ENCODE assay signal across 28 cellular contexts in genomic region chr1:207470927-207471326, GRCh38. TPM values are rescaled to one million over a fixed set of nuclear protein-coding genes. Genes with fewer than 3 reads are reported as not detected.
A peak's percentile ranks its signal among the peaks of the same experiment; 100 is the strongest.
DNase-seq lines count a peak whose midpoint lies in the region; ATAC-seq and TF ChIP-seq lines count a peak whose summit lies in the region.
"Had no signal": no experiment of that assay in that cellular context is flagged by ENCODE, and none has a peak within 500 bp of the region (broad histone marks: within the 10 kb centered on the region; RNA-seq: fewer than 3 reads in every experiment).

No MANE protein-coding gene starts in this region.

- CTCF ChIA-PET in activated CD8-positive, alpha-beta memory T cell treated with anti-CD3 and anti-CD28 coated beads, Interleukin-2, amount 10 ng/mL, durations not matched to agents 7 days and 5 days (lab: Charles Lee): no interaction called here
- CTCF ChIA-PET in CD4-positive, alpha-beta T cell (lab: Charles Lee): no interaction called here

- no peak overlapping the region for H3K27ac Mint-ChIP-seq in activated CD8-positive, alpha-beta memory T cell treated with anti-CD3 and anti-CD28 coated beads, Interleukin-2, amount 10 ng/mL, durations not matched to agents 7 days and 5 days
- H3K27ac Mint-ChIP-seq in CD4-positive, alpha-beta T cell: peak overlapping the region; percentile 19
- H3K27ac Mint-ChIP-seq in effector memory CD8-positive, alpha-beta T cell: no peak overlapping the region

- no peaks in the 10 kb centered on the region for H3K27me3 ChIP-seq in CD4-positive, alpha-beta T cell (ENCODE audit: control insufficient read depth, insufficient read depth, low read length)
- peaks cover 0 to 20% of the 10 kb centered on the region in 2 donors for H3K27me3 ChIP-seq in left lung
- H3K27me3 ChIP-seq: MG63, testis, vagina had no signal

- no peak for DNase-seq in activated CD8-positive, alpha-beta memory T cell treated with anti-CD3 and anti-CD28 coated beads, Interleukin-2, amount 10 ng/mL, durations not matched to agents 7 days and 5 days
- no peak for DNase-seq in activated CD8-positive, alpha-beta memory T cell treated with anti-CD3 and anti-CD28 coated beads for 24 hours
- peak in 2 of 10 experiments; percentile 6 to 8 for DNase-seq in CD4-positive, alpha-beta T cell
- peak; percentile 8 for DNase-seq in RKO (ENCODE audit: low spot score)
- peak in 1 of 3 experiments; percentile 8 for DNase-seq in effector memory CD8-positive, alpha-beta T cell
- DNase-seq in NCI-H82 treated with DMSO at 0.1 percent for 48 hours (lab: John Stamatoyannopoulos, UW; ENCODE audit: unreplicated experiment): no peak
- no peak for DNase-seq in glomerular visceral epithelial cell (ENCODE audit: extremely low spot score)
- DNase-seq in left lung: no peak
- DNase-seq: activated gamma-delta T cell treated with Interleukin-2 at 50 U/mL for 16 hours, BE2C, Caco-2, DMS79, GOT3, kidney glomerular epithelial cell, MG63, NCI-H1417, NCI-H446 treated with DMSO at 0.1 percent for 48 hours, PC-9, SHP77, T1000, testis had no signal

- no peak overlapping the region for H3K4me3 ChIP-seq in left lung
- H3K4me3 ChIP-seq: A549, GM12878, MG63, PC-9, prostate gland, testis, vagina had no signal

- H3K9me3 ChIP-seq in CD4-positive, alpha-beta T cell (ENCODE audit: control insufficient read depth, low read length): no peaks in the 10 kb centered on the region
- no peaks in the 10 kb centered on the region for H3K9me3 ChIP-seq in left lung
- H3K9me3 ChIP-seq: A549, BE2C, Caco-2, MG63, prostate gland, testis, vagina had no signal

- no peaks in the 10 kb centered on the region for H3K4me1 ChIP-seq in left lung
- H3K4me1 ChIP-seq: A549, BE2C, Caco-2, prostate gland, testis, vagina had no signal

- peak; percentile 74 for ATAC-seq in activated CD8-positive, alpha-beta memory T cell treated with anti-CD3 and anti-CD28 coated beads, Interleukin-2, amount 10 ng/mL, durations not matched to agents 7 days and 5 days
- ATAC-seq in CD4-positive, alpha-beta T cell (ENCODE audit: poor library complexity): peak; percentile 99
- peak; percentile 99 for ATAC-seq in effector memory CD8-positive, alpha-beta T cell (replicated peaks)
- no peak for ATAC-seq in left lung
- ATAC-seq: A549, GM12878 had no signal

- no peak for TF ChIP-seq CTCF in CD4-positive, alpha-beta T cell (IDR thresholded peaks at IDR 0.05)
- TF ChIP-seq CTCF in left lung (IDR thresholded peaks at IDR 0.05): no peak

- no peaks in the 10 kb centered on the region for H3K36me3 Mint-ChIP-seq in activated CD8-positive, alpha-beta memory T cell treated with anti-CD3 and anti-CD28 coated beads, Interleukin-2, amount 10 ng/mL, durations not matched to agents 7 days and 5 days
- no peaks in the 10 kb centered on the region for H3K36me3 Mint-ChIP-seq in CD4-positive, alpha-beta T cell (ENCODE audit: low read depth)
- H3K36me3 Mint-ChIP-seq in effector memory CD8-positive, alpha-beta T cell (ENCODE audit: insufficient read depth): no peaks in the 10 kb centered on the region

- no peak overlapping the region for H3K4me3 Mint-ChIP-seq in activated CD8-positive, alpha-beta memory T cell treated with anti-CD3 and anti-CD28 coated beads, Interleukin-2, amount 10 ng/mL, durations not matched to agents 7 days and 5 days
- no peak overlapping the region for H3K4me3 Mint-ChIP-seq in CD4-positive, alpha-beta T cell
- H3K4me3 Mint-ChIP-seq in effector memory CD8-positive, alpha-beta T cell: no peak overlapping the region

- no peaks in the 10 kb centered on the region for H3K9me3 Mint-ChIP-seq in activated CD8-positive, alpha-beta memory T cell treated with anti-CD3 and anti-CD28 coated beads, Interleukin-2, amount 10 ng/mL, durations not matched to agents 7 days and 5 days (ENCODE audit: low read depth)
- H3K9me3 Mint-ChIP-seq in CD4-positive, alpha-beta T cell: no peaks in the 10 kb centered on the region
- no peaks in the 10 kb centered on the region for H3K9me3 Mint-ChIP-seq in effector memory CD8-positive, alpha-beta T cell

- H3K4me1 Mint-ChIP-seq in activated CD8-positive, alpha-beta memory T cell treated with anti-CD3 and anti-CD28 coated beads, Interleukin-2, amount 10 ng/mL, durations not matched to agents 7 days and 5 days: peaks cover 6% of the 10 kb centered on the region
- H3K4me1 Mint-ChIP-seq in CD4-positive, alpha-beta T cell (ENCODE audit: low read depth): peaks cover 15% of the 10 kb centered on the region
- H3K4me1 Mint-ChIP-seq in effector memory CD8-positive, alpha-beta T cell (ENCODE audit: low read depth in 2 of 2): peaks cover 0 to 6% of the 10 kb centered on the region in 2 donors

- intact Hi-C loops in CD4-positive, alpha-beta T cell (cut with DNase I, micrococcal nuclease): no loop called here
- intact Hi-C loops in left lung (cut with DNase I): no loop called here

- no peak overlapping the region for H3K27ac ChIP-seq in CD4-positive, alpha-beta T cell (ENCODE audit: low read depth, low read length)
- no peak overlapping the region for H3K27ac ChIP-seq in left lung
- H3K27ac ChIP-seq: A549, PC-9, prostate gland, testis, vagina had no signal

- H3K27me3 Mint-ChIP-seq in activated CD8-positive, alpha-beta memory T cell treated with anti-CD3 and anti-CD28 coated beads, Interleukin-2, amount 10 ng/mL, durations not matched to agents 7 days and 5 days: peaks cover 7% of the 10 kb centered on the region
- peaks cover 18% of the 10 kb centered on the region for H3K27me3 Mint-ChIP-seq in CD4-positive, alpha-beta T cell
- H3K27me3 Mint-ChIP-seq in effector memory CD8-positive, alpha-beta T cell: peaks cover 67% of the 10 kb centered on the region in 2 donors

- no peaks in the 10 kb centered on the region for H3K36me3 ChIP-seq in left lung
- H3K36me3 ChIP-seq: BE2C, MG63, prostate gland, vagina had no signal

- POLR2A ChIA-PET in CD4-positive, alpha-beta T cell (lab: Charles Lee): interaction anchor here (0.7 to 1.5 kb wide), 2 partner anchors 10 to 11 kb away, joined by 3 to 4 read pairs; no protein-coding TSS in a partner anchor

RNA-seq across cellular contexts. Expression of gene CR2, which starts 16.8 kb away (rescaled TPM):
- total RNA-seq in activated CD8-positive, alpha-beta memory T cell treated with anti-CD3 and anti-CD28 coated beads, Interleukin-2, amount 10 ng/mL, durations not matched to agents 7 days and 5 days: not detected
- total RNA-seq in CD4-positive, alpha-beta T cell: 1 to 10 TPM; 1.2 TPM
- under 1 TPM; 0.26 to 0.29 TPM for total RNA-seq in left lung
- total RNA-seq: endothelial cell of umbilical vein, glomerular endothelial cell, vagina had no signal

RNA-seq across cellular contexts. Expression of gene CR1, which starts 25.0 kb away (rescaled TPM):
- total RNA-seq in activated CD8-positive, alpha-beta memory T cell treated with anti-CD3 and anti-CD28 coated beads, Interleukin-2, amount 10 ng/mL, durations not matched to agents 7 days and 5 days: under 1 TPM in 1 of 2 experiments, not detected in 1; 0.18 TPM
- 1 to 10 TPM; 2.8 to 3.1 TPM for total RNA-seq in CD4-positive, alpha-beta T cell
- total RNA-seq in left lung: 10 to 100 TPM in 1 of 2 donors, 1 to 10 TPM in 1; 6.9 to 37.4 TPM
- total RNA-seq: Caco-2, dermis microvascular lymphatic vessel endothelial cell, endothelial cell of umbilical vein, glomerular endothelial cell, PC-9 had no signal
